24 cellular contexts compared by ENCODE assay signal in genomic region chr6:37569317-37569716, GRCh38.
"Had no signal": no experiment of that assay in that cellular context is flagged by ENCODE, and none has a peak within 500 bp of the region (broad histone marks: within the 10 kb centered on the region; RNA-seq: fewer than 3 reads in every experiment).

No MANE protein-coding gene starts in this region.

- H3K27me3 ChIP-seq: ovary, right atrium auricular region had no signal

- H3K4me3 ChIP-seq: breast epithelium, coronary artery, heart right ventricle, mucosa of descending colon, ovary, psoas muscle, right atrium auricular region, tibial artery had no signal

- H3K36me3 ChIP-seq: breast epithelium, heart right ventricle, ovary, right atrium auricular region, tibial artery had no signal

- H3K9me3 Mint-ChIP-seq: activated CD4-positive, alpha-beta memory T cell treated with anti-CD3 and anti-CD28 coated beads, Interleukin-2, amount 10 ng/mL, durations not matched to agents 7 days and 5 days; endodermal cell; stimulated activated naive CD8-positive, alpha-beta T cell treated with anti-CD3 and anti-CD28 coated beads, Interleukin-15, amount 100 ng/mL, for 72 hours had no signal

- DNase-seq: activated CD4-positive, alpha-beta memory T cell treated with anti-CD3 and anti-CD28 coated beads, Interleukin-2, amount 10 ng/mL, durations not matched to agents 7 days and 5 days; activated CD4-positive, alpha-beta T cell treated with anti-CD3 and anti-CD28 coated beads for 48 hours; activated CD4-positive, CD25-positive, alpha-beta regulatory T cell; activated effector memory CD4-positive, alpha-beta T cell treated with anti-CD3 and anti-CD28 coated beads, Interleukin-2, amount 50 U/mL, for 16 hours; activated naive CD4-positive, alpha-beta T cell treated with anti-CD3 and anti-CD28 coated beads, Interleukin-2, amount 50 U/mL, for 16 hours; cerebellar nuclear complex; endodermal cell; heart right ventricle; islet precursor cell; left colon; mesenchymal stem cell; mucosa of descending colon; ovary; psoas muscle; stimulated activated CD4-positive, alpha-beta T cell treated with anti-CD3 and anti-CD28 coated beads, Interleukin-4, amount 100 ng/mL, for 4 hours; stimulated activated naive CD8-positive, alpha-beta T cell treated with anti-CD3 and anti-CD28 coated beads, Interleukin-15, amount 100 ng/mL, for 72 hours; SW 1271; T-helper 17 cell; tibial artery had no signal

- H3K27ac ChIP-seq: breast epithelium, coronary artery, epithelial cell of prostate, heart right ventricle, ovary, psoas muscle, right atrium auricular region, tibial artery had no signal

- H3K4me1 ChIP-seq: breast epithelium, psoas muscle had no signal

- FAIRE-seq: astrocyte had no signal

- ATAC-seq: heart right ventricle; left colon; mucosa of descending colon; psoas muscle; stimulated activated naive CD8-positive, alpha-beta T cell treated with anti-CD3 and anti-CD28 coated beads, Interleukin-15, amount 100 ng/mL, for 72 hours; T-helper 17 cell had no signal

- H3K4me3 Mint-ChIP-seq: activated CD4-positive, alpha-beta memory T cell treated with anti-CD3 and anti-CD28 coated beads, Interleukin-2, amount 10 ng/mL, durations not matched to agents 7 days and 5 days; endodermal cell; stimulated activated naive CD8-positive, alpha-beta T cell treated with anti-CD3 and anti-CD28 coated beads, Interleukin-15, amount 100 ng/mL, for 72 hours; T-helper 17 cell had no signal

- H3K27ac Mint-ChIP-seq: activated CD4-positive, alpha-beta memory T cell treated with anti-CD3 and anti-CD28 coated beads, Interleukin-2, amount 10 ng/mL, durations not matched to agents 7 days and 5 days; endodermal cell; stimulated activated naive CD8-positive, alpha-beta T cell treated with anti-CD3 and anti-CD28 coated beads, Interleukin-15, amount 100 ng/mL, for 72 hours had no signal

- H3K9me3 ChIP-seq: breast epithelium, heart right ventricle, mucosa of descending colon, ovary, psoas muscle, right atrium auricular region, tibial artery had no signal
